20 cellular contexts compared by ENCODE assay signal in the genomic region with DNA sequence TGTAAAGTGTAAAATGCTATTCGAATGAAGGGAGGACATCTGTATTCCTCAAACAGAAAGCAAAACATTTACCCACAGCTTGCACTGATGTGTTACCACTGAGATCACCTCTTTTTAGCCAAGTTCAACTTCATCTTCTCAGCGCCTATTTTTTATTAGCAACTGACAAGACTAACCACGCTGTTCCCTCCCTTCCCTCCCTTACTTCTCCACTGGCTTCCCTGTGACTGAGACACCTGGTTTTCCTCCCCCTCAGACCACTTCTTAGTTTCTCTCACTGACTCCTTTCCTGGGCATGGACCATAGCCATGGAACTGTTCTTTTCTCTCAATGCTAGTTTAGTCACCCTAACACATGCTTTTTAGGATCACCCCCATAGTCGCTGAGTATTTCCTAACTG. TPM values are rescaled to one million over a fixed set of nuclear protein-coding genes. Genes with fewer than 3 reads are reported as not detected.
DNase-seq lines count a peak whose midpoint lies in the region; ATAC-seq and TF ChIP-seq lines count a peak whose summit lies in the region.
"Had no signal": no experiment of that assay in that cellular context is flagged by ENCODE, and none has a peak within 500 bp of the region (broad histone marks: within the 10 kb centered on the region; RNA-seq: fewer than 3 reads in every experiment).

No MANE protein-coding gene starts in this region.

- TF ChIP-seq CTCF in HEK293 (tag by site-specific recombination; IDR thresholded peaks at IDR 0.05) = no peak

- H3K4me1 Mint-ChIP-seq in naive B cell = peaks cover 43 to 56% (median 53%) of the 10 kb centered on the region in 3 donors
- H3K4me1 Mint-ChIP-seq in activated naive CD4-positive, alpha-beta T cell treated with anti-CD3 and anti-CD28 coated beads, Interleukin-2, amount 10 ng/mL, durations not matched to agents 7 days and 5 days = peaks cover 12% of the 10 kb centered on the region

- H3K27me3 ChIP-seq in ACC112 (ENCODE audit: insufficient read depth, low read length) (peaks cover 42% of the 10 kb centered on the region), endocrine pancreas (ENCODE audit: control insufficient read depth, insufficient read depth, low read length) (no peaks in the 10 kb centered on the region)
- H3K27me3 ChIP-seq: BE2C had no signal

- H2AFZ ChIP-seq in ACC112 (ENCODE audit: low read length, unreplicated experiment) = no peak overlapping the region
- H2AFZ ChIP-seq: GM23248 had no signal

- no peak overlapping the region for H3K27ac ChIP-seq in ACC112 (ENCODE audit: low read depth, low read length)
- H3K27ac ChIP-seq in HEK293 (ENCODE audit: extremely low read depth, low read depth, low read length) = no peak overlapping the region
- H3K27ac ChIP-seq: GM23248 had no signal

- intact Hi-C loops in Right ventricle myocardium inferior (cut with DNase I) = no loop called here

- DNase-seq in naive B cell (no peak), Right ventricle myocardium inferior (ENCODE audit: missing footprints) (no peak), SW 1271 (lab: John Stamatoyannopoulos, UW) (no peak)
- DNase-seq in activated naive CD4-positive, alpha-beta T cell treated with anti-CD3 and anti-CD28 coated beads, Interleukin-2, amount 10 ng/mL, durations not matched to agents 7 days and 5 days = no peak
- DNase-seq: BE2C, DMS53, GM23248, H9, MM.1S, NCI-H1092, NCI-H1436 treated with DMSO at 0.1 percent for 48 hours, NCI-H1930, NCI-H226, NCI-H510A treated with DMSO at 0.1 percent for 48 hours, OCI-M1 had no signal

- H3K9me3 Mint-ChIP-seq in naive B cell = no peaks in the 10 kb centered on the region
- H3K9me3 Mint-ChIP-seq in activated naive CD4-positive, alpha-beta T cell treated with anti-CD3 and anti-CD28 coated beads, Interleukin-2, amount 10 ng/mL, durations not matched to agents 7 days and 5 days = no peaks in the 10 kb centered on the region

- H3K79me2 ChIP-seq in ACC112 (ENCODE audit: control insufficient read depth, insufficient read depth, low read length, unreplicated experiment) = no peaks in the 10 kb centered on the region

- no peak overlapping the region for H3K9ac ChIP-seq in endocrine pancreas (ENCODE audit: control insufficient read depth, insufficient read depth, low read length)
- H3K9ac ChIP-seq: GM23248 had no signal

- peak overlapping the region in 5 of 8 donors; percentile 4 to 84 (median 50) for H3K4me3 Mint-ChIP-seq in naive B cell
- no peak overlapping the region for H3K4me3 Mint-ChIP-seq in activated naive CD4-positive, alpha-beta T cell treated with anti-CD3 and anti-CD28 coated beads, Interleukin-2, amount 10 ng/mL, durations not matched to agents 7 days and 5 days
- H3K4me3 Mint-ChIP-seq: H9 had no signal

- ATAC-seq in naive B cell (ENCODE audit: low read depth in 2 of 2) (no peak), Right ventricle myocardium inferior (no peak)
- ATAC-seq: K562 had no signal

- H3K27me3 Mint-ChIP-seq in naive B cell = no peaks in the 10 kb centered on the region
- peaks cover 36% of the 10 kb centered on the region for H3K27me3 Mint-ChIP-seq in activated naive CD4-positive, alpha-beta T cell treated with anti-CD3 and anti-CD28 coated beads, Interleukin-2, amount 10 ng/mL, durations not matched to agents 7 days and 5 days

- no peaks in the 10 kb centered on the region for H3K4me1 ChIP-seq in ACC112 (ENCODE audit: control insufficient read depth, insufficient read depth, low read length, unreplicated experiment)
- H3K4me1 ChIP-seq in HEK293 (ENCODE audit: control insufficient read depth, insufficient read depth, low read length) = peaks cover 8% of the 10 kb centered on the region
- peaks cover 5% of the 10 kb centered on the region for H3K4me1 ChIP-seq in endocrine pancreas (ENCODE audit: control insufficient read depth, insufficient read depth, low read length)
- H3K4me1 ChIP-seq: BE2C had no signal

- peak overlapping the region; percentile 2 to 94 (median 89) for H3K27ac Mint-ChIP-seq in naive B cell
- H3K27ac Mint-ChIP-seq in activated naive CD4-positive, alpha-beta T cell treated with anti-CD3 and anti-CD28 coated beads, Interleukin-2, amount 10 ng/mL, durations not matched to agents 7 days and 5 days = no peak overlapping the region
- H3K27ac Mint-ChIP-seq: H9 had no signal

- CTCF ChIA-PET in HEK293 (lab: Yijun Ruan, JAX) = interaction anchor here (1.6 to 2.6 kb wide), 2 partner anchors 10 kb away, joined by 4 to 15 read pairs; no protein-coding TSS in a partner anchor
- CTCF ChIA-PET in activated naive CD4-positive, alpha-beta T cell treated with anti-CD3 and anti-CD28 coated beads, Interleukin-2, amount 10 ng/mL, durations not matched to agents 7 days and 5 days (lab: Charles Lee) = no interaction called here

- H3K9me3 ChIP-seq in HEK293 (ENCODE audit: control insufficient read depth, insufficient read depth, low read depth, low read length) (no peaks in the 10 kb centered on the region), endocrine pancreas (ENCODE audit: control insufficient read depth, low read length) (no peaks in the 10 kb centered on the region)
- H3K9me3 ChIP-seq: BE2C had no signal

- POLR2A ChIA-PET in HEK293 (lab: Yijun Ruan, JAX) = no interaction called here

- H3K4me3 ChIP-seq in ACC112 (ENCODE audit: low read depth, low read length) (0 out of 2 replicates have a peak overlapping the region, but pooled peaks have one; percentile 16), HEK293 (ENCODE audit: low read depth, low read length) (no peak overlapping the region), endocrine pancreas (ENCODE audit: control insufficient read depth, insufficient read depth, low read length) (peak overlapping the region; percentile 25)
- H3K4me3 ChIP-seq: GM23248, K562 had no signal

- peaks cover 5 to 12% of the 10 kb centered on the region in 2 donors for H3K36me3 Mint-ChIP-seq in naive B cell
- H3K36me3 Mint-ChIP-seq in activated naive CD4-positive, alpha-beta T cell treated with anti-CD3 and anti-CD28 coated beads, Interleukin-2, amount 10 ng/mL, durations not matched to agents 7 days and 5 days = no peaks in the 10 kb centered on the region

- H3K36me3 ChIP-seq in ACC112 (ENCODE audit: insufficient read depth, low read length) (no peaks in the 10 kb centered on the region), HEK293 (ENCODE audit: control insufficient read depth in 2 of 2, insufficient read depth in 1 of 2, low read length in 2 of 2) (no peaks in the 10 kb centered on the region), endocrine pancreas (ENCODE audit: control insufficient read depth, insufficient read depth, low read length) (no peaks in the 10 kb centered on the region)
- H3K36me3 ChIP-seq: BE2C had no signal

TF ChIP-seq in HEK293, 187 proteins besides CTCF, POLR2A, EP300 and RAD21:
- peak; percentile 66 for TF ChIP-seq WT1 (tag by site-specific recombination; IDR thresholded peaks at IDR 0.05)
- TF ChIP-seq, protein P1, sequence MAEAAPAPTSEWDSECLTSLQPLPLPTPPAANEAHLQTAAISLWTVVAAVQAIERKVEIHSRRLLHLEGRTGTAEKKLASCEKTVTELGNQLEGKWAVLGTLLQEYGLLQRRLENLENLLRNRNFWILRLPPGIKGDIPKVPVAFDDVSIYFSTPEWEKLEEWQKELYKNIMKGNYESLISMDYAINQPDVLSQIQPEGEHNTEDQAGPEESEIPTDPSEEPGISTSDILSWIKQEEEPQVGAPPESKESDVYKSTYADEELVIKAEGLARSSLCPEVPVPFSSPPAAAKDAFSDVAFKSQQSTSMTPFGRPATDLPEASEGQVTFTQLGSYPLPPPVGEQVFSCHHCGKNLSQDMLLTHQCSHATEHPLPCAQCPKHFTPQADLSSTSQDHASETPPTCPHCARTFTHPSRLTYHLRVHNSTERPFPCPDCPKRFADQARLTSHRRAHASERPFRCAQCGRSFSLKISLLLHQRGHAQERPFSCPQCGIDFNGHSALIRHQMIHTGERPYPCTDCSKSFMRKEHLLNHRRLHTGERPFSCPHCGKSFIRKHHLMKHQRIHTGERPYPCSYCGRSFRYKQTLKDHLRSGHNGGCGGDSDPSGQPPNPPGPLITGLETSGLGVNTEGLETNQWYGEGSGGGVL (tag by site-specific recombination; IDR thresholded peaks at IDR 0.05) = peak; percentile 74
- TF ChIP-seq ZNF837 (tag by site-specific recombination; IDR thresholded peaks at IDR 0.05) = no peak

RNA-seq across cellular contexts. Expression of a gene that starts 3.3 kb away (rescaled TPM):
- 10 to 100 TPM in 1 of 6 donors, 1 to 10 TPM in 5; 2.7 to 12.5 (median 6.2) TPM for polyA plus RNA-seq in naive B cell (ENCODE audit: low read depth in 6 of 6)
- 1.1 TPM for total RNA-seq in Right ventricle myocardium inferior
- total RNA-seq: GM23248, K562, LHCN-M2 had no signal
- polyA plus RNA-seq: GM23248, K562 had no signal
